In the genomic region with DNA sequence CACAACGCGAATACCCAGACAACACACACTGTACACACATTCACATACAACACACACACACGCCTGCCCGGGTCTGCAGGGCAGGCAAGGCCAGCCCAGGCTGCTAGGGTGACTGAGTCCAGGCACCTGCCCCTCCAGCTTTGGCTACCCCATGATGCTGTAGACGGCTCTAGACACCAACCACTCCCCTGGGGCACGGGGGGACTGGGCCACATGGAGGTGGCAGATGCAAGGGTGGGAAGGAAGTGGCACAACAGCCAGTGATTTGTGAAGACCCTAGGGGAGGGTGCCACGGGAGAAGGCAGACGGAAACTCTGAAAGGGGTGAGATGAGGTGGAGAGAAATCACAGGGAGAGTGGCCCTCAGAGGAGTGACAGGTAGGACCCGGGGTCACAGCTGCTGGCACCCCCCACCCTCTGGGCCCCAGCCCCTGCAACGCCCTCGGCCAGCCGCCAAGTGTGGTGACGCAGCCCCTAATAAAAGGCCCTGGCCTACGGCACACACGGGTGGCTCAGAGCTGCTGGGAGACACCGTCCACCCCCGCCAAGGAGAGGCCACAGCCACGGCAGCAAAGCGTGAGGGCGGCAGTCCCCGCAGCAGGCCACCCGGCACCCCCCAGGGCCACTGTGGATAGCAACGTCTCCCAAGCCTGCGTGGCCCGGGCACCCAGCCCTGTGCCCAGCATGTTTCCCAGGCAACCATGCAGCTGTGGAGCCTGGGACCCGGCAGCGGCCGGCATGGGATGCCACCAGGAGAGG, we compare ENCODE assay signal across 20 cellular contexts. TPM values are rescaled to one million over a fixed set of nuclear protein-coding genes. Genes with fewer than 3 reads are reported as not detected.
DNase-seq lines count a peak whose midpoint lies in the region; ATAC-seq, FAIRE-seq and TF ChIP-seq lines count a peak whose summit lies in the region.
"Had no signal": no experiment of that assay in that cellular context is flagged by ENCODE, and none has a peak within 500 bp of the region (broad histone marks: within the 10 kb centered on the region; RNA-seq: fewer than 3 reads in every experiment).

No MANE protein-coding gene starts in this region.

- TF ChIP-seq EP300 in HepG2 (IDR thresholded peaks at IDR 0.05; ENCODE audit: low read depth in 2 of 2, low read length in 2 of 2) (no peak), HepG2 (CRISPR knock-in tag; IDR thresholded peaks at IDR 0.05; ENCODE audit: borderline replicate concordance) (no peak), stomach (IDR thresholded peaks at IDR 0.05) (no peak)

- ATAC-seq in HepG2 (no peak), right lobe of liver (no peak)
- ATAC-seq: heart right ventricle, Panc1 had no signal

- in situ Hi-C loops in HepG2 (cut with HindIII; ENCODE audit: extremely low pct_ligation_motif_present, low pct_unique_long_range_greater_than_20kb) = no loop called here

- WGBS in HepG2 (ENCODE audit: low lambda C conversion rate) = 21% methylated on average over 13 of the region's 28 CpGs
- WGBS in right lobe of liver (ENCODE audit: insufficient coverage, low coverage, low lambda C conversion rate, missing lambda C conversion rate) = 35% methylated on average over 6 of the region's 28 CpGs
- 39 to 58% (median 49%) methylated on average over 14 to 28 of the region's 28 CpGs for WGBS in stomach, 5 donors

- intact Hi-C loops in HepG2 (cut with micrococcal nuclease; ENCODE audit: unreplicated experiment) = no loop called here
- intact Hi-C loops in right lobe of liver (cut with DNase I) = no loop called here
- intact Hi-C loops in stomach (cut with DNase I; ENCODE audit: low total_unique reads) = no loop called here

- no peaks in the 10 kb centered on the region for H4K20me1 ChIP-seq in HepG2 (ENCODE audit: insufficient read depth, low read length)

- CTCF ChIA-PET in HepG2 (lab: Yijun Ruan, JAX; ENCODE audit: low intra/inter-chr PET ratio, low total read pairs) = no interaction called here

- TF ChIP-seq POLR2A in HepG2 (IDR thresholded peaks at IDR 0.05; ENCODE audit: insufficient read depth in 1 of 2, low read depth in 2 of 2, low read length in 2 of 2) (no peak), right lobe of liver (IDR thresholded peaks at IDR 0.05) (no peak), stomach (IDR thresholded peaks at IDR 0.05) (no peak)

- H3K36me3 ChIP-seq in HepG2 (replicated peaks in 1 of 2; ENCODE audit: control insufficient read depth in 1 of 2, insufficient read depth in 2 of 2, low read length in 2 of 2) (no peaks in the 10 kb centered on the region), right lobe of liver (no peaks in the 10 kb centered on the region), endocrine pancreas (ENCODE audit: control insufficient read depth, insufficient read depth, low read length) (no peaks in the 10 kb centered on the region), stomach (no peaks in the 10 kb centered on the region)
- H3K36me3 ChIP-seq: heart right ventricle had no signal

- peaks cover 2 to 10% of the 10 kb centered on the region in 2 experiments; a peak in 4 of 5 replicates for H3K27me3 ChIP-seq in HepG2 (ENCODE audit: control insufficient read depth in 1 of 2, insufficient read depth in 2 of 2, low read length in 2 of 2)
- H3K27me3 ChIP-seq in right lobe of liver = no peaks in the 10 kb centered on the region
- no peaks in the 10 kb centered on the region for H3K27me3 ChIP-seq in endocrine pancreas (ENCODE audit: control insufficient read depth, insufficient read depth, low read length)
- H3K27me3 ChIP-seq in stomach = peaks cover 0 to 55% (median 7%) of the 10 kb centered on the region in 3 donors

- no peak for FAIRE-seq in HepG2 (lab: Jason Lieb, UNC)
- FAIRE-seq: TTC549 had no signal

- no peak overlapping the region for H3K9ac ChIP-seq in HepG2 (ENCODE audit: insufficient read depth, low read depth, low read length)
- peak overlapping the region; percentile 80 for H3K9ac ChIP-seq in endocrine pancreas (ENCODE audit: control insufficient read depth, insufficient read depth, low read length)

- no peak overlapping the region for H2AFZ ChIP-seq in HepG2 (ENCODE audit: low read length)

- DNase-seq in HepG2 (ENCODE audit: low spot score) (no peak), right lobe of liver (no peak), NCI-H2171 (lab: John Stamatoyannopoulos, UW) (peak; percentile 98), HuH-7.5 (ENCODE audit: low spot score) (no peak), activated gamma-delta T cell treated with Interleukin-2 at 50 U/mL for 16 hours (no peak), stomach (no peak), HCEC 1CT (no peak)
- DNase-seq: activated CD4-positive, alpha-beta T cell treated with anti-CD3 and anti-CD28 coated beads, Interleukin-2, amount 10 ng/mL, durations not matched to agents 24 days and 14 days; activated CD8-positive, alpha-beta memory T cell treated with anti-CD3 and anti-CD28 coated beads, Interleukin-2, amount 50 U/mL, for 4 hours; activated gamma-delta T cell; central memory CD4-positive, alpha-beta T cell; effector CD4-positive, alpha-beta T cell; NCI-H1048; NCI-H774 had no signal

- no TSS peak for BruUV-seq in HepG2 (replicated peaks; lab: Mats Ljungman, UMichigan)

- H3K79me2 ChIP-seq in HepG2 (ENCODE audit: insufficient read depth, low read length) = no peaks in the 10 kb centered on the region

- peak overlapping the region; percentile 54; the same call in 1 of the 2 replicates for H3K4me2 ChIP-seq in HepG2 (ENCODE audit: low read depth, low read length)

- POLR2A ChIA-PET in HepG2 (lab: Yijun Ruan, JAX) = interaction anchor here (2.1 kb wide), 1 partner anchor 53 kb away, joined by 7 read pairs; no protein-coding TSS in a partner anchor

- H3K9me3 ChIP-seq in HepG2 (ENCODE audit: low read length) (peaks cover 10% of the 10 kb centered on the region), right lobe of liver (peaks cover 0 to 4% (median 0%) of the 10 kb centered on the region in 4 donors), endocrine pancreas (ENCODE audit: control insufficient read depth, low read length) (no peaks in the 10 kb centered on the region), stomach (peaks cover 0 to 11% (median 9%) of the 10 kb centered on the region in 4 donors)

- TF ChIP-seq RAD21 in HepG2 (CRISPR knock-in tag; IDR thresholded peaks at IDR 0.05) = no peak

- H3K27ac ChIP-seq in HepG2 (ENCODE audit: extremely low read length, insufficient read depth, low read length) = no peak overlapping the region
- H3K27ac ChIP-seq in right lobe of liver = no peak overlapping the region
- peak overlapping the region in 1 of 5 donors; percentile 74 for H3K27ac ChIP-seq in stomach
- H3K27ac ChIP-seq: heart right ventricle had no signal

- TF ChIP-seq CTCF in HepG2 (CRISPR knock-in tag; IDR thresholded peaks at IDR 0.05) (no peak), right lobe of liver (IDR thresholded peaks at IDR 0.05) (no peak), stomach (IDR thresholded peaks at IDR 0.05) (no peak)

- H3K4me3 ChIP-seq in HepG2 (replicated peaks in 1 of 3; ENCODE audit: insufficient read depth in 1 of 3, low read depth in 2 of 3, low read length in 3 of 3) (peak overlapping the region in 1 of 3 experiments; percentile 47; a peak in 1 of 6 replicates), right lobe of liver (no peak overlapping the region), endocrine pancreas (ENCODE audit: control insufficient read depth, insufficient read depth, low read length) (peak overlapping the region; percentile 27), stomach (peak overlapping the region in 1 of 4 donors; percentile 10)
- H3K4me3 ChIP-seq: heart right ventricle had no signal

- H3K4me1 ChIP-seq in HepG2 (ENCODE audit: insufficient read depth, low read length) (peaks cover 50% of the 10 kb centered on the region), right lobe of liver (no peaks in the 10 kb centered on the region), endocrine pancreas (ENCODE audit: control insufficient read depth, insufficient read depth, low read length) (peaks cover 6% of the 10 kb centered on the region), stomach (peaks cover 0 to 21% (median 10%) of the 10 kb centered on the region in 4 donors)
- H3K4me1 ChIP-seq: heart right ventricle had no signal

RNA-seq across cellular contexts. Expression of a gene that starts 6.6 kb away (rescaled TPM):
- total RNA-seq in HepG2 (2016; rRNA removed; fragmentation: Illumina TruSeq; extraction: Trizol) (0.13 TPM in 1 of 2 replicates, not detected in the other), right lobe of liver (under 1 TPM in 3 of 6 experiments, not detected in 3; 0.09 to 0.80 (median 0.62) TPM), stomach (1 to 10 TPM in 2 of 5 donors, under 1 TPM in 2, not detected in 1; 0.45 to 2.8 (median 1.7) TPM)
- total RNA-seq in HepG2 (2016; cell fraction: cytosol; rRNA removed; fragmentation: Illumina TruSeq; extraction: Trizol; ENCODE audit: low read depth) = not detected in 2 replicates
- total RNA-seq in HepG2 (2016; cell fraction: insoluble cytoplasmic fraction; rRNA removed; fragmentation: Illumina TruSeq; extraction: Trizol) = 0.09 TPM in 1 of 2 replicates, not detected in the other
- 0.10 TPM in 1 of 2 replicates, not detected in the other for total RNA-seq in HepG2 (2016; cell fraction: membrane; rRNA removed; fragmentation: Illumina TruSeq; extraction: Trizol)
- total RNA-seq in HepG2 (2016; cell fraction: nucleus; rRNA removed; fragmentation: Illumina TruSeq; extraction: Trizol) = 0.16 and 0.28 TPM in 2 replicates
- polyA plus RNA-seq in HepG2 (2011; rRNA removed) (0.03 and 0.09 TPM in 2 replicates), stomach (under 1 TPM; 0.12 to 0.31 (median 0.18) TPM)
- 0.01 and 0.03 TPM in 2 replicates for polyA plus RNA-seq in HepG2 (2011; cell fraction: cytosol; rRNA removed)
- 0.45 and 0.48 TPM in 2 replicates for polyA plus RNA-seq in HepG2 (2011; cell fraction: nucleus; rRNA removed)
- polyA plus RNA-seq in HepG2 (2012) = 0.04 TPM in 1 of 2 replicates, not detected in the other
- polyA plus RNA-seq in HepG2 (2016; cell fraction: cytosol; fragmentation: Illumina TruSeq; extraction: Trizol; ENCODE audit: low read depth) = not detected in 2 replicates
- polyA plus RNA-seq in HepG2 (2016; cell fraction: insoluble cytoplasmic fraction; fragmentation: Illumina TruSeq; extraction: Trizol; ENCODE audit: low read depth) = not detected in 2 replicates
- polyA plus RNA-seq in HepG2 (2016; cell fraction: membrane; fragmentation: Illumina TruSeq; extraction: Trizol; ENCODE audit: low read depth) = 0.08 TPM in 1 of 2 replicates, not detected in the other
- 0.14 and 0.17 TPM in 2 replicates for polyA plus RNA-seq in HepG2 (2016; cell fraction: nucleus; fragmentation: Illumina TruSeq; extraction: Trizol; ENCODE audit: insufficient read depth, low read depth)
- 0.20 and 0.49 TPM in 2 replicates for polyA minus RNA-seq in HepG2 (2011; rRNA and poly(A)+ RNA removed; ENCODE audit: low replicate concordance)
- not detected in 2 replicates for polyA minus RNA-seq in HepG2 (2011; cell fraction: cytosol; rRNA and poly(A)+ RNA removed)
- 0.39 and 0.50 TPM in 2 replicates for polyA minus RNA-seq in HepG2 (2011; cell fraction: nucleus; rRNA and poly(A)+ RNA removed)
- total RNA-seq: activated CD4-positive, alpha-beta T cell treated with anti-CD3 and anti-CD28 coated beads, Interleukin-2, amount 10 ng/mL, durations not matched to agents 24 days and 14 days; fibroblast of lung; H4 had no signal
- polyA plus RNA-seq: fibroblast of lung had no signal

RNA-seq across cellular contexts. Expression of a gene that starts 16.9 kb away (rescaled TPM):
- 0.59 and 1.0 TPM in 2 replicates for total RNA-seq in HepG2 (2016; rRNA removed; fragmentation: Illumina TruSeq; extraction: Trizol)
- 0.26 and 0.30 TPM in 2 replicates for total RNA-seq in HepG2 (2016; cell fraction: cytosol; rRNA removed; fragmentation: Illumina TruSeq; extraction: Trizol; ENCODE audit: low read depth)
- total RNA-seq in HepG2 (2016; cell fraction: insoluble cytoplasmic fraction; rRNA removed; fragmentation: Illumina TruSeq; extraction: Trizol) = 0.55 and 1.1 TPM in 2 replicates
- 0.53 and 0.72 TPM in 2 replicates for total RNA-seq in HepG2 (2016; cell fraction: membrane; rRNA removed; fragmentation: Illumina TruSeq; extraction: Trizol)
- total RNA-seq in HepG2 (2016; cell fraction: nucleus; rRNA removed; fragmentation: Illumina TruSeq; extraction: Trizol) = 0.72 and 0.81 TPM in 2 replicates
- 2.4 and 3.4 TPM in 2 replicates for polyA plus RNA-seq in HepG2 (2011; rRNA removed)
- polyA plus RNA-seq in HepG2 (2011; cell fraction: cytosol; rRNA removed) = 1.6 and 2.7 TPM in 2 replicates
- polyA plus RNA-seq in HepG2 (2011; cell fraction: nucleus; rRNA removed) = 11.3 and 15.0 TPM in 2 replicates
- 1.2 and 1.6 TPM in 2 replicates for polyA plus RNA-seq in HepG2 (2012)
- polyA plus RNA-seq in HepG2 (2016; cell fraction: cytosol; fragmentation: Illumina TruSeq; extraction: Trizol; ENCODE audit: low read depth) = 0.28 and 0.43 TPM in 2 replicates
- 0.72 and 1.2 TPM in 2 replicates for polyA plus RNA-seq in HepG2 (2016; cell fraction: insoluble cytoplasmic fraction; fragmentation: Illumina TruSeq; extraction: Trizol; ENCODE audit: low read depth)
- 0.61 and 1.2 TPM in 2 replicates for polyA plus RNA-seq in HepG2 (2016; cell fraction: membrane; fragmentation: Illumina TruSeq; extraction: Trizol; ENCODE audit: low read depth)
- polyA plus RNA-seq in HepG2 (2016; cell fraction: nucleus; fragmentation: Illumina TruSeq; extraction: Trizol; ENCODE audit: insufficient read depth, low read depth) = 3.5 and 3.8 TPM in 2 replicates
- polyA minus RNA-seq in HepG2 (2011; rRNA and poly(A)+ RNA removed; ENCODE audit: low replicate concordance) = 2.9 and 5.8 TPM in 2 replicates
- 1.4 and 1.6 TPM in 2 replicates for polyA minus RNA-seq in HepG2 (2011; cell fraction: cytosol; rRNA and poly(A)+ RNA removed)
- polyA minus RNA-seq in HepG2 (2011; cell fraction: nucleus; rRNA and poly(A)+ RNA removed) = 1.7 TPM in 2 replicates
- 1 to 10 TPM; 1.3 to 4.8 (median 4.1) TPM for total RNA-seq in right lobe of liver
- 10 to 100 TPM in 3 of 5 donors, 1 to 10 TPM in 2; 3.5 to 16.5 (median 14.6) TPM for total RNA-seq in stomach
- polyA plus RNA-seq in stomach = 10 to 100 TPM in 1 of 3 donors, 1 to 10 TPM in 2; 6.3 to 17.4 (median 9.6) TPM

RNA-seq across cellular contexts. Expression of a gene that starts 53.1 kb away (rescaled TPM):
- 5.4 and 8.0 TPM in 2 replicates for total RNA-seq in HepG2 (2016; rRNA removed; fragmentation: Illumina TruSeq; extraction: Trizol)
- total RNA-seq in HepG2 (2016; cell fraction: cytosol; rRNA removed; fragmentation: Illumina TruSeq; extraction: Trizol; ENCODE audit: low read depth) = 8.5 and 9.7 TPM in 2 replicates
- 5.7 and 10.6 TPM in 2 replicates for total RNA-seq in HepG2 (2016; cell fraction: insoluble cytoplasmic fraction; rRNA removed; fragmentation: Illumina TruSeq; extraction: Trizol)
- 8.2 and 10.5 TPM in 2 replicates for total RNA-seq in HepG2 (2016; cell fraction: membrane; rRNA removed; fragmentation: Illumina TruSeq; extraction: Trizol)
- 2.7 and 3.8 TPM in 2 replicates for total RNA-seq in HepG2 (2016; cell fraction: nucleus; rRNA removed; fragmentation: Illumina TruSeq; extraction: Trizol)
- 3.4 and 4.5 TPM in 2 replicates for polyA plus RNA-seq in HepG2 (2011; rRNA removed)
- polyA plus RNA-seq in HepG2 (2011; cell fraction: cytosol; rRNA removed) = 1.9 and 8.6 TPM in 2 replicates
- 4.9 and 10.5 TPM in 2 replicates for polyA plus RNA-seq in HepG2 (2011; cell fraction: nucleus; rRNA removed)
- 1.9 and 2.8 TPM in 2 replicates for polyA plus RNA-seq in HepG2 (2012)
- 8.4 and 8.5 TPM in 2 replicates for polyA plus RNA-seq in HepG2 (2016; cell fraction: cytosol; fragmentation: Illumina TruSeq; extraction: Trizol; ENCODE audit: low read depth)
- 4.0 and 5.1 TPM in 2 replicates for polyA plus RNA-seq in HepG2 (2016; cell fraction: insoluble cytoplasmic fraction; fragmentation: Illumina TruSeq; extraction: Trizol; ENCODE audit: low read depth)
- 6.4 and 6.8 TPM in 2 replicates for polyA plus RNA-seq in HepG2 (2016; cell fraction: membrane; fragmentation: Illumina TruSeq; extraction: Trizol; ENCODE audit: low read depth)
- polyA plus RNA-seq in HepG2 (2016; cell fraction: nucleus; fragmentation: Illumina TruSeq; extraction: Trizol; ENCODE audit: insufficient read depth, low read depth) = 5.5 and 7.2 TPM in 2 replicates
- polyA minus RNA-seq in HepG2 (2011; rRNA and poly(A)+ RNA removed; ENCODE audit: low replicate concordance) = 0.90 and 2.5 TPM in 2 replicates
- polyA minus RNA-seq in HepG2 (2011; cell fraction: cytosol; rRNA and poly(A)+ RNA removed) = 1.3 TPM in 1 of 2 replicates, not detected in the other
- 2.6 and 2.8 TPM in 2 replicates for polyA minus RNA-seq in HepG2 (2011; cell fraction: nucleus; rRNA and poly(A)+ RNA removed)
- total RNA-seq in right lobe of liver = 10 to 100 TPM in 3 of 6 experiments, 1 to 10 TPM in 3; 5.0 to 26.0 (median 10.4) TPM
- total RNA-seq in stomach = 10 to 100 TPM in 1 of 5 donors, 1 to 10 TPM in 3, not detected in 1; 1.3 to 10.1 (median 7.4) TPM
- polyA plus RNA-seq in stomach = 10 to 100 TPM; 13.9 to 16.8 (median 15.0) TPM
